ENCODE assay signal across 21 cellular contexts in genomic region chr5:35416217-35416988, GRCh38.
DNase-seq lines count a peak whose midpoint lies in the region; ATAC-seq, FAIRE-seq and TF ChIP-seq lines count a peak whose summit lies in the region.
"Had no signal": no experiment of that assay in that cellular context is flagged by ENCODE, and none has a peak within 500 bp of the region (broad histone marks: within the 10 kb centered on the region; RNA-seq: fewer than 3 reads in every experiment).

No MANE protein-coding gene starts in this region.

- no peaks in the 10 kb centered on the region for H3K79me2 ChIP-seq in HepG2 (ENCODE audit: insufficient read depth, low read length)

- no peaks in the 10 kb centered on the region for H4K20me1 ChIP-seq in HepG2 (ENCODE audit: insufficient read depth, low read length)

- POLR2A ChIA-PET in HepG2 (lab: Yijun Ruan, JAX) (no interaction called here), MCF 10A (lab: Yijun Ruan, JAX) (no interaction called here)

- no peaks in the 10 kb centered on the region for H3K27me3 Mint-ChIP-seq in MCF 10A (ENCODE audit: insufficient read depth, unreplicated experiment)
- H3K27me3 Mint-ChIP-seq: IgD-negative memory B cell had no signal

- H3K36me3 Mint-ChIP-seq in MCF 10A (ENCODE audit: insufficient read depth, unreplicated experiment), result no peaks in the 10 kb centered on the region
- H3K36me3 Mint-ChIP-seq: CD4-positive, CD25-positive, alpha-beta regulatory T cell; IgD-negative memory B cell had no signal

- in situ Hi-C loops in HepG2 (cut with HindIII; ENCODE audit: extremely low pct_ligation_motif_present, low pct_unique_long_range_greater_than_20kb), result no loop called here

- peak overlapping the region; percentile 64 for H3K4me2 ChIP-seq in HepG2 (ENCODE audit: low read depth, low read length)

- no peak overlapping the region for H3K4me3 ChIP-seq in MG63
- peak overlapping the region in 1 of 3 experiments; percentile 31; a peak in 2 of 6 replicates for H3K4me3 ChIP-seq in HepG2 (replicated peaks in 1 of 3; ENCODE audit: insufficient read depth in 1 of 3, low read depth in 2 of 3, low read length in 3 of 3)
- no peak overlapping the region for H3K4me3 ChIP-seq in upper lobe of right lung
- H3K4me3 ChIP-seq: HAP-1, SK-N-MC had no signal

- no peak for TF ChIP-seq RAD21 in HepG2 (CRISPR knock-in tag; IDR thresholded peaks at IDR 0.05)

- ATAC-seq in HepG2 (peak; percentile 75), upper lobe of right lung (no peak), HG02610 (IDR thresholded peaks at IDR 0.05; ENCODE audit: unreplicated experiment) (no peak)

- no peaks in the 10 kb centered on the region for H3K9me3 Mint-ChIP-seq in MCF 10A (ENCODE audit: unreplicated experiment)

- peak; percentile 2 for DNase-seq in MG63
- DNase-seq in SW480 (ENCODE audit: low spot score), result peak; percentile 14
- DNase-seq in HepG2 (ENCODE audit: low spot score), result peak; percentile 73
- DNase-seq in upper lobe of right lung, result no peak
- no peak for DNase-seq in epidermal melanocyte (ENCODE audit: insufficient read length, low spot score)
- no peak for DNase-seq in MCF 10A (ENCODE audit: unreplicated experiment)
- DNase-seq: CD4-positive, CD25-positive, alpha-beta regulatory T cell; DMS79; Karpas-422; NCI-H1048; NCI-H1694; NCI-H2081; NCI-H2171 treated with DMSO at 0.1 percent for 48 hours; NCI-H524 treated with DMSO at 0.1 percent for 48 hours; NK-92 treated with Interleukin-12 subunit alpha and Interleukin-12 subunit beta, amount 100 ng/mL, for 24 hours; SHP77 treated with DMSO at 0.1 percent for 48 hours had no signal

- FAIRE-seq in HepG2 (lab: Jason Lieb, UNC), result peak; percentile 78

- H3K27ac ChIP-seq in HepG2 (ENCODE audit: extremely low read length, insufficient read depth, low read length) (no peak overlapping the region), upper lobe of right lung (no peak overlapping the region)
- H3K27ac ChIP-seq: RWPE1, SK-N-MC had no signal

- under 1% methylated on average over 6 of the region's 6 CpGs for WGBS in HepG2 (ENCODE audit: low lambda C conversion rate)

- BruUV-seq in HepG2 (replicated peaks; lab: Mats Ljungman, UMichigan) (no TSS peak), MCF 10A (replicated peaks; lab: Mats Ljungman, UMichigan) (no TSS peak)

- H3K4me3 Mint-ChIP-seq in MCF 10A (ENCODE audit: unreplicated experiment), result no peak overlapping the region
- H3K4me3 Mint-ChIP-seq: CD4-positive, CD25-positive, alpha-beta regulatory T cell; IgD-negative memory B cell had no signal

- H3K27me3 ChIP-seq in MG63, result peaks cover 4% of the 10 kb centered on the region; the same call in 1 of the 2 replicates
- H3K27me3 ChIP-seq in HepG2 (ENCODE audit: control insufficient read depth in 1 of 2, insufficient read depth in 2 of 2, low read length in 2 of 2), result no peaks in the 10 kb centered on the region
- no peaks in the 10 kb centered on the region for H3K27me3 ChIP-seq in upper lobe of right lung

- peaks cover 45% of the 10 kb centered on the region for H3K4me1 ChIP-seq in HepG2 (ENCODE audit: insufficient read depth, low read length)
- no peaks in the 10 kb centered on the region for H3K4me1 ChIP-seq in upper lobe of right lung
- H3K4me1 ChIP-seq: HAP-1 had no signal

- TF ChIP-seq CTCF in HepG2 (CRISPR knock-in tag; IDR thresholded peaks at IDR 0.05), result no peak
- TF ChIP-seq CTCF in upper lobe of right lung (IDR thresholded peaks at IDR 0.05), result no peak
- TF ChIP-seq CTCF in MCF 10A (IDR thresholded peaks at IDR 0.05; ENCODE audit: unreplicated experiment), result no peak

- no peak overlapping the region for H2AFZ ChIP-seq in HepG2 (ENCODE audit: low read length)

- H3K9me3 ChIP-seq in MG63 (no peaks in the 10 kb centered on the region), HepG2 (ENCODE audit: low read length) (no peaks in the 10 kb centered on the region), upper lobe of right lung (no peaks in the 10 kb centered on the region)
- H3K9me3 ChIP-seq: HAP-1 had no signal

- intact Hi-C loops in HepG2 (cut with micrococcal nuclease; ENCODE audit: unreplicated experiment) (loop anchor here (5.0 to 10.0 kb wide), 2 partner anchors 61 to 182 kb away; partner anchors contain the start of gene PRLR), upper lobe of right lung (cut with DNase I) (no loop called here), MCF 10A (cut with micrococcal nuclease) (no loop called here)

- H3K4me1 Mint-ChIP-seq in MCF 10A (ENCODE audit: insufficient read depth, unreplicated experiment), result no peaks in the 10 kb centered on the region
- H3K4me1 Mint-ChIP-seq: CD4-positive, CD25-positive, alpha-beta regulatory T cell; IgD-negative memory B cell had no signal

- TF ChIP-seq POLR2A in HepG2 (IDR thresholded peaks at IDR 0.05; ENCODE audit: insufficient read depth in 1 of 2, low read depth in 2 of 2, low read length in 2 of 2), result no peak

- peak in 1 of 2 experiments; percentile 54; a peak in 1 of 4 replicates for TF ChIP-seq EP300 in HepG2 (IDR thresholded peaks at IDR 0.05; ENCODE audit: low read depth in 2 of 2, low read length in 2 of 2)
- TF ChIP-seq EP300 in HepG2 (CRISPR knock-in tag; IDR thresholded peaks at IDR 0.05; ENCODE audit: borderline replicate concordance), result no peak

- CTCF ChIA-PET in HepG2 (lab: Yijun Ruan, JAX; ENCODE audit: low intra/inter-chr PET ratio, low total read pairs), result no interaction called here
- CTCF ChIA-PET in MCF 10A (lab: Yijun Ruan, JAX), result interaction anchor here (0.6 to 0.7 kb wide), 3 partner anchors 19 to 31 kb away, joined by 3 read pairs; no protein-coding TSS in a partner anchor

- H3K9ac ChIP-seq in HepG2 (ENCODE audit: insufficient read depth, low read depth, low read length), result no peak overlapping the region

- H3K27ac Mint-ChIP-seq in MCF 10A (ENCODE audit: low read depth, unreplicated experiment), result no peak overlapping the region
- H3K27ac Mint-ChIP-seq: CD4-positive, CD25-positive, alpha-beta regulatory T cell; IgD-negative memory B cell had no signal

- H3K36me3 ChIP-seq in MG63, result no peaks in the 10 kb centered on the region
- no peaks in the 10 kb centered on the region for H3K36me3 ChIP-seq in HepG2 (replicated peaks in 1 of 2; ENCODE audit: control insufficient read depth in 1 of 2, insufficient read depth in 2 of 2, low read length in 2 of 2)
- no peaks in the 10 kb centered on the region for H3K36me3 ChIP-seq in upper lobe of right lung
- H3K36me3 ChIP-seq: HAP-1 had no signal

TF ChIP-seq in HepG2, 621 proteins besides CTCF, POLR2A, EP300 and RAD21 (continues in another document):
- TF ChIP-seq FOXA3 (CRISPR knock-in tag; IDR thresholded peaks at IDR 0.05), result peak; percentile 61
- no peak for TF ChIP-seq RARG (CRISPR knock-in tag; IDR thresholded peaks at IDR 0.05; ENCODE audit: low read depth)
- TF ChIP-seq NKX3-1 (CRISPR knock-in tag; IDR thresholded peaks at IDR 0.05), result no peak
- no peak for TF ChIP-seq RFXAP (CRISPR knock-in tag; IDR thresholded peaks at IDR 0.05; ENCODE audit: borderline replicate concordance)
- TF ChIP-seq AGO1 (IDR thresholded peaks at IDR 0.05; ENCODE audit: low read depth, low read length, poor library complexity, severe bottlenecking), result no peak
- TF ChIP-seq ARNT (IDR thresholded peaks at IDR 0.05), result no peak
- no peak for TF ChIP-seq STAT5B (CRISPR knock-in tag; IDR thresholded peaks at IDR 0.05)
- peak; percentile 10 for TF ChIP-seq TEAD3 (CRISPR knock-in tag; optimal IDR thresholded peaks at IDR 0.05; ENCODE audit: borderline replicate concordance)
- no peak for TF ChIP-seq ZNF782 (CRISPR knock-in tag; IDR thresholded peaks at IDR 0.05; ENCODE audit: borderline replicate concordance)
- TF ChIP-seq NBN (conservative IDR thresholded peaks at IDR 0.05), result no peak
- no peak for TF ChIP-seq KLF13 (CRISPR knock-in tag; IDR thresholded peaks at IDR 0.05)
- no peak for TF ChIP-seq TBX2 (CRISPR knock-in tag; IDR thresholded peaks at IDR 0.05; ENCODE audit: borderline replicate concordance)
- no peak for TF ChIP-seq TOPORS (CRISPR knock-in tag; IDR thresholded peaks at IDR 0.05)
- TF ChIP-seq ZNF530 (CRISPR knock-in tag; IDR thresholded peaks at IDR 0.05; ENCODE audit: low read depth), result no peak
- no peak for TF ChIP-seq CENPX (CRISPR knock-in tag; IDR thresholded peaks at IDR 0.05)
- no peak for TF ChIP-seq NFIB (CRISPR knock-in tag; IDR thresholded peaks at IDR 0.05; ENCODE audit: borderline replicate concordance)
- TF ChIP-seq FOXK1 (CRISPR knock-in tag; IDR thresholded peaks at IDR 0.05; ENCODE audit: borderline replicate concordance, low read depth), result 0 out of 2 replicates have a peak, but pooled peaks have one; percentile 15
- TF ChIP-seq ARNT2 (CRISPR knock-in tag; IDR thresholded peaks at IDR 0.05; ENCODE audit: low read depth), result no peak
- no peak for TF ChIP-seq STAG1 (CRISPR knock-in tag; IDR thresholded peaks at IDR 0.05)
- TF ChIP-seq TCF7 (IDR thresholded peaks at IDR 0.05; ENCODE audit: low read depth), result 0 out of 2 replicates have a peak, but pooled peaks have one; percentile 25
- peak; percentile 29; the same call in 1 of the 2 replicates for TF ChIP-seq NR2C2 (CRISPR knock-in tag; IDR thresholded peaks at IDR 0.05; ENCODE audit: borderline replicate concordance)
- no peak for TF ChIP-seq KLF9 (CRISPR knock-in tag; IDR thresholded peaks at IDR 0.05; ENCODE audit: low read depth)
- peak; percentile 42; the same call in 1 of the 2 replicates for TF ChIP-seq HMG20A (CRISPR knock-in tag; IDR thresholded peaks at IDR 0.05; ENCODE audit: borderline replicate concordance)
- no peak for TF ChIP-seq ZNF446 (CRISPR knock-in tag; IDR thresholded peaks at IDR 0.05)
- no peak for TF ChIP-seq ZKSCAN5 (CRISPR knock-in tag; IDR thresholded peaks at IDR 0.05)
- TF ChIP-seq FOXP4 (CRISPR knock-in tag; IDR thresholded peaks at IDR 0.05), result peak; percentile 66
- TF ChIP-seq CREB1 (IDR thresholded peaks at IDR 0.05), result no peak
- TF ChIP-seq CREB1 (CRISPR knock-in tag; IDR thresholded peaks at IDR 0.05), result peak; percentile 27; the same call in 1 of the 2 replicates

Comparison
In these comparisons a context has a peak if more than half of its experiments do, and no peak if none do; other contexts are left out.
1. DNase-seq: peak in MG63 (single experiment), SW480 (single experiment) and HepG2 (single experiment); none in upper lobe of right lung (single experiment), epidermal melanocyte (single experiment) and MCF 10A (single experiment).